Comparison of ENCODE assay signal across 8 cellular contexts in genomic region chr2:152036611-152037469, GRCh38.
DNase-seq lines count a peak whose midpoint lies in the region; ATAC-seq, FAIRE-seq and TF ChIP-seq lines count a peak whose summit lies in the region.

No MANE protein-coding gene starts in this region.

- peak; percentile 81 for FAIRE-seq in D721Med (lab: Jason Lieb, UNC)

- TF ChIP-seq CTCF in D721Med (IDR thresholded peaks at IDR 0.05; ENCODE audit: insufficient read depth, missing control alignments) (peak; percentile 97), neutrophil (IDR thresholded peaks at IDR 0.05) (peak; percentile 50), thoracic aorta (IDR thresholded peaks at IDR 0.05) (peak; percentile 65)

- ATAC-seq in GM19463 (IDR thresholded peaks at IDR 0.05; ENCODE audit: unreplicated experiment) = peak; percentile 87
- peak; percentile 88 for ATAC-seq in HG03575 (IDR thresholded peaks at IDR 0.05; ENCODE audit: extremely low read depth, insufficient number of reproducible peaks, low FRiP score, unreplicated experiment)
- ATAC-seq in thoracic aorta (ENCODE audit: insufficient number of reproducible peaks, low FRiP score, low read depth) = no peak

- no peaks in the 10 kb centered on the region for H3K9me3 ChIP-seq in neutrophil
- H3K9me3 ChIP-seq in thoracic aorta = no peaks in the 10 kb centered on the region

- H3K27ac ChIP-seq in neutrophil (no peak overlapping the region), thoracic aorta (no peak overlapping the region)

- H3K36me3 ChIP-seq in neutrophil = no peaks in the 10 kb centered on the region
- no peaks in the 10 kb centered on the region for H3K36me3 ChIP-seq in thoracic aorta

- H3K4me3 ChIP-seq in neutrophil (ENCODE audit: low read depth in 1 of 2, low read length in 1 of 2) (no peak overlapping the region), thoracic aorta (no peak overlapping the region)

- DNase-seq in D721Med (ENCODE audit: insufficient read length, low spot score) (no peak), NOMO-1 treated with DMSO at 0.1 percent for 48 hours (lab: John Stamatoyannopoulos, UW; ENCODE audit: unreplicated experiment) (peak; percentile 68), activated T-cell treated with anti-CD3 and anti-CD28 coated beads for 48 hours (ENCODE audit: low read depth) (peak; percentile 33), fibroblast of peridontal ligament (ENCODE audit: extremely low read depth) (peak; percentile 79), thoracic aorta (ENCODE audit: low spot score) (peak; percentile 17)

- H3K4me1 ChIP-seq in neutrophil (ENCODE audit: control insufficient read depth in 1 of 2, insufficient read depth in 1 of 2, low read depth in 1 of 2, low read length in 1 of 2) (peaks cover 8 to 9% of the 10 kb centered on the region in 2 experiments), thoracic aorta (ENCODE audit: control insufficient read depth in 1 of 2, low read depth in 2 of 2) (no peaks in the 10 kb centered on the region)

- H3K27me3 ChIP-seq in neutrophil (no peaks in the 10 kb centered on the region), thoracic aorta (replicated peaks; ENCODE audit: insufficient read depth) (no peaks in the 10 kb centered on the region)
